ENCODE assay signal across 7 cellular contexts in genomic region chr2:85308951-85309555, GRCh38. TPM values are rescaled to one million over a fixed set of nuclear protein-coding genes. Genes with fewer than 3 reads are reported as not detected.
DNase-seq lines count a peak whose midpoint lies in the region; ATAC-seq, FAIRE-seq and TF ChIP-seq lines count a peak whose summit lies in the region.

No MANE protein-coding gene starts in this region.

- intact Hi-C loops in GM12878 (cut with micrococcal nuclease; ENCODE audit: unreplicated experiment), result no loop called here
- intact Hi-C loops in vagina (cut with DNase I), result no loop called here

- TF ChIP-seq CTCF in GM12878 (IDR thresholded peaks at IDR 0.05 in 2 of 3, conservative IDR thresholded peaks at IDR 0.05 in 1 of 3; ENCODE audit: control insufficient read depth in 2 of 3, extremely low read depth in 1 of 3, insufficient read depth in 1 of 3, low read depth in 3 of 3, low read length in 3 of 3) (no peak), lung (IDR thresholded peaks at IDR 0.05; ENCODE audit: control extremely low read depth, extremely low read depth) (no peak), vagina (IDR thresholded peaks at IDR 0.05) (no peak)

- POLR2A ChIA-PET in GM12878 (lab: Charles Lee), result interaction anchor here (0.8 kb wide), 1 partner anchor 13 kb away, joined by 3 read pairs; no protein-coding TSS in a partner anchor

- no peak overlapping the region for H3K9ac ChIP-seq in GM12878 (ENCODE audit: control insufficient read depth, insufficient read depth, low read length)

- no peaks in the 10 kb centered on the region for H4K20me1 ChIP-seq in GM12878 (ENCODE audit: control insufficient read depth, insufficient read depth)

- no peak overlapping the region; the same call in 1 of the 2 replicates for H2AFZ ChIP-seq in GM12878 (ENCODE audit: control insufficient read depth, low read depth, low read length)

- no peaks in the 10 kb centered on the region; a peak in 1 of 4 replicates for H3K36me3 ChIP-seq in GM12878 (ENCODE audit: control insufficient read depth in 2 of 2, insufficient read depth in 2 of 2, low read length in 1 of 2)
- peaks cover 0 to 16% of the 10 kb centered on the region in 2 donors for H3K36me3 ChIP-seq in lung (ENCODE audit: control insufficient read depth in 2 of 2, insufficient read depth in 2 of 2, low read length in 2 of 2)
- H3K36me3 ChIP-seq in vagina, result peaks cover 0 to 32% of the 10 kb centered on the region in 2 donors

- no peak for FAIRE-seq in GM12878 (lab: Jason Lieb, UNC)

- no peak for TF ChIP-seq EP300 in GM12878 (IDR thresholded peaks at IDR 0.05; ENCODE audit: borderline replicate concordance in 1 of 2, control insufficient read depth in 1 of 2, low read depth in 2 of 2, low read length in 2 of 2)

- SMC1A ChIA-PET in GM12878 (lab: Charles Lee; ENCODE audit: uncharacterized antibody, unreplicated experiment), result interaction anchor here (1.3 to 1.7 kb wide), 2 partner anchors 11 to 17 kb away, joined by 3 to 6 read pairs; no protein-coding TSS in a partner anchor

- DNase-seq in ELR (ENCODE audit: low read depth), result peak; percentile 59
- peak; percentile 56 for DNase-seq in NCI-H1694 treated with DMSO at 0.1 percent for 48 hours (lab: John Stamatoyannopoulos, UW)
- no peak for DNase-seq in GM12878 (ENCODE audit: low read depth, low spot score)
- DNase-seq in lung (ENCODE audit: low spot score), result peak; percentile 53
- no peak for DNase-seq in vagina (ENCODE audit: extremely low spot score in 2 of 2)
- no peak for DNase-seq in stimulated activated CD4-positive, alpha-beta T cell treated with anti-CD3 and anti-CD28 coated beads, Interleukin-2, amount 100 ng/mL, for 48 hours

- CTCF ChIA-PET in GM12878 (lab: Yijun Ruan, JAX), result interaction anchor here (0.8 to 3.2 kb wide), 3 partner anchors 9 to 42 kb away, joined by 3 to 27 read pairs (median 4); no protein-coding TSS in a partner anchor

- H3K4me3 ChIP-seq in GM12878 (no peak overlapping the region), lung (no peak overlapping the region), vagina (no peak overlapping the region)

- TF ChIP-seq RAD21 in GM12878 (IDR thresholded peaks at IDR 0.05; ENCODE audit: insufficient read depth, low read depth, low read length), result no peak

- H3K4me1 ChIP-seq in GM12878 (ENCODE audit: control insufficient read depth, insufficient read depth, low read length) (peaks cover 19% of the 10 kb centered on the region), lung (ENCODE audit: control insufficient read depth in 2 of 2, insufficient read depth in 2 of 2, low read length in 2 of 2) (peaks cover 0 to 7% of the 10 kb centered on the region in 2 donors), vagina (peaks cover 23% of the 10 kb centered on the region)

- H3K79me2 ChIP-seq in GM12878 (ENCODE audit: control insufficient read depth, insufficient read depth, low read length), result no peaks in the 10 kb centered on the region

- TF ChIP-seq POLR2A in GM12878 (IDR thresholded peaks at IDR 0.05; ENCODE audit: low read depth, low read length) (no peak; the same call in 1 of the 2 replicates), vagina (IDR thresholded peaks at IDR 0.05) (no peak)

- H3K4me2 ChIP-seq in GM12878 (ENCODE audit: control insufficient read depth, insufficient read depth), result 0 out of 2 replicates have a peak overlapping the region, but pooled peaks have one; percentile 9

- RAD21 ChIA-PET in GM12878 (lab: Charles Lee; ENCODE audit: unreplicated experiment), result interaction anchor here (2.3 kb wide), 1 partner anchor 9 kb away, joined by 7 read pairs; no protein-coding TSS in a partner anchor

- in situ Hi-C loops in GM12878 (cut with MboI), result no loop called here

- H3K27ac ChIP-seq in GM12878 (ENCODE audit: control insufficient read depth, insufficient read depth) (no peak overlapping the region), lung (ENCODE audit: low read depth in 1 of 2, low read length in 1 of 2) (peak overlapping the region in 1 of 2 donors; percentile 15), vagina (peak overlapping the region; percentile 58)

- WGBS in GM12878 (ENCODE audit: insufficient coverage, insufficient replicate concordance, low lambda C conversion rate, missing lambda C conversion rate), result 31% methylated on average over 11 of the region's 14 CpGs
- 37 to 40% methylated on average over 13 to 14 of the region's 14 CpGs for WGBS in lung, 2 donors

- H3K27me3 ChIP-seq in GM12878 (replicated peaks in 1 of 2; ENCODE audit: control insufficient read depth in 2 of 2, insufficient read depth in 2 of 2, low read length in 1 of 2) (no peaks in the 10 kb centered on the region), lung (ENCODE audit: control insufficient read depth, insufficient read depth) (no peaks in the 10 kb centered on the region), vagina (no peaks in the 10 kb centered on the region)

- ATAC-seq in GM12878, result peak; percentile 54
- ATAC-seq in lung (ENCODE audit: insufficient read depth, low FRiP score), result no peak
- ATAC-seq in GM18870 (IDR thresholded peaks at IDR 0.05; ENCODE audit: unreplicated experiment), result no peak

- no TSS peak for BruUV-seq in GM12878 (replicated peaks; lab: Mats Ljungman, UMichigan)

- no peaks in the 10 kb centered on the region for H3K9me3 ChIP-seq in GM12878 (replicated peaks; ENCODE audit: control insufficient read depth, insufficient read depth, low read length)
- H3K9me3 ChIP-seq in lung (ENCODE audit: control insufficient read depth in 2 of 2, insufficient read depth in 1 of 2, low read length in 1 of 2), result no peaks in the 10 kb centered on the region
- no peaks in the 10 kb centered on the region for H3K9me3 ChIP-seq in vagina

TF ChIP-seq in GM12878, 131 proteins besides CTCF, POLR2A, EP300 and RAD21 (continues in another document):
- TF ChIP-seq EGR1 (IDR thresholded peaks at IDR 0.05; ENCODE audit: borderline replicate concordance in 1 of 2, low read depth in 2 of 2, low read length in 2 of 2) (no peak), MYC (IDR thresholded peaks at IDR 0.05; ENCODE audit: insufficient read depth, insufficient read length, insufficient replicate concordance, low read length, severe bottlenecking) (no peak)

RNA-seq across cellular contexts. Expression of gene TGOLN2, which starts 18.7 kb away (rescaled TPM):
- total RNA-seq in GM12878 (2013; cell fraction: nucleolus; rRNA removed), result 189 and 215 TPM in 2 replicates
- 35.2 and 37.2 TPM in 2 replicates for total RNA-seq in GM12878 (2014; rRNA removed)
- 35.3 and 36.9 TPM in 2 replicates for total RNA-seq in GM12878 (2014; rRNA removed; fragmentation: Illumina TruSeq; extraction: Trizol)
- total RNA-seq in GM12878 (2021), result 62.6 and 64.7 TPM in 2 replicates
- polyA plus RNA-seq in GM12878 (2011; ENCODE audit: low read depth), result 41.6 TPM
- 82.3 and 92.3 TPM in 2 replicates for polyA plus RNA-seq in GM12878 (2011; rRNA removed)
- 62.0 and 71.5 TPM in 2 replicates for polyA plus RNA-seq in GM12878 (2011; cell fraction: cytosol; rRNA removed)
- 56.7 and 70.6 TPM in 2 replicates for polyA plus RNA-seq in GM12878 (2011; cell fraction: nucleus; rRNA removed)
- polyA plus RNA-seq in GM12878 (2012), result 51.4 and 53.8 TPM in 2 replicates
- polyA plus RNA-seq in GM12878 (2014; fragmentation: Illumina TruSeq; extraction: Trizol), result 75.7 and 79.2 TPM in 2 replicates
- polyA plus RNA-seq in GM12878 (2014; fragmentation: Nextera tagmentation; extraction: Ambion mirVana), result 10 to 100 TPM; 13.8 to 21.6 TPM
- 61.9 and 64.4 TPM in 2 replicates for polyA plus RNA-seq in GM12878 (2014; rRNA removed)
- 10 to 100 TPM; 48.1 to 50.7 TPM for polyA plus RNA-seq in GM12878 (2016; fragmentation: Nextera tagmentation; extraction: Ambion mirVana)
- polyA minus RNA-seq in GM12878 (2011; rRNA and poly(A)+ RNA removed), result 59.0 and 63.1 TPM in 2 replicates
- polyA minus RNA-seq in GM12878 (2011; cell fraction: cytosol; rRNA and poly(A)+ RNA removed), result 19.8 and 21.1 TPM in 2 replicates
- 32.6 and 51.3 TPM in 2 replicates for polyA minus RNA-seq in GM12878 (2011; cell fraction: nucleus; rRNA and poly(A)+ RNA removed)
- total RNA-seq in lung, result 100 to 1,000 TPM in 1 of 2 donors, 10 to 100 TPM in 1; 81.7 to 145 TPM
- polyA plus RNA-seq in lung, result 10 to 100 TPM; 24.6 to 83.4 TPM
- 96.0 TPM for total RNA-seq in vagina

RNA-seq across cellular contexts. Expression of gene RETSAT, which starts 45.3 kb away (rescaled TPM):
- 40.3 and 42.7 TPM in 2 replicates for total RNA-seq in GM12878 (2013; cell fraction: nucleolus; rRNA removed)
- 26.5 and 27.6 TPM in 2 replicates for total RNA-seq in GM12878 (2014; rRNA removed)
- 22.5 and 22.8 TPM in 2 replicates for total RNA-seq in GM12878 (2014; rRNA removed; fragmentation: Illumina TruSeq; extraction: Trizol)
- total RNA-seq in GM12878 (2021), result 23.6 and 26.2 TPM in 2 replicates
- polyA plus RNA-seq in GM12878 (2011; ENCODE audit: low read depth), result 11.1 TPM
- 19.2 and 25.1 TPM in 2 replicates for polyA plus RNA-seq in GM12878 (2011; rRNA removed)
- 27.2 and 28.2 TPM in 2 replicates for polyA plus RNA-seq in GM12878 (2011; cell fraction: cytosol; rRNA removed)
- polyA plus RNA-seq in GM12878 (2011; cell fraction: nucleus; rRNA removed), result 44.6 and 50.4 TPM in 2 replicates
- 14.9 and 16.3 TPM in 2 replicates for polyA plus RNA-seq in GM12878 (2012)
- 20.4 and 28.8 TPM in 2 replicates for polyA plus RNA-seq in GM12878 (2014; fragmentation: Illumina TruSeq; extraction: Trizol)
- polyA plus RNA-seq in GM12878 (2014; fragmentation: Nextera tagmentation; extraction: Ambion mirVana), result 1 to 10 TPM; 3.3 to 4.4 TPM
- polyA plus RNA-seq in GM12878 (2014; rRNA removed), result 21.3 and 21.6 TPM in 2 replicates
- polyA plus RNA-seq in GM12878 (2016; fragmentation: Nextera tagmentation; extraction: Ambion mirVana), result 10 to 100 TPM; 12.8 to 15.2 TPM
- polyA minus RNA-seq in GM12878 (2011; rRNA and poly(A)+ RNA removed), result 27.0 and 35.1 TPM in 2 replicates
- polyA minus RNA-seq in GM12878 (2011; cell fraction: cytosol; rRNA and poly(A)+ RNA removed), result 15.8 and 18.2 TPM in 2 replicates
- 15.7 and 18.8 TPM in 2 replicates for polyA minus RNA-seq in GM12878 (2011; cell fraction: nucleus; rRNA and poly(A)+ RNA removed)
- 10 to 100 TPM; 19.6 to 55.4 TPM for total RNA-seq in lung
- 10 to 100 TPM; 24.6 to 25.1 TPM for polyA plus RNA-seq in lung
- 62.1 TPM for total RNA-seq in vagina

RNA-seq across cellular contexts. Expression of gene ELMOD3, which starts 45.5 kb away (rescaled TPM):
- total RNA-seq in GM12878 (2013; cell fraction: nucleolus; rRNA removed), result 35.5 and 42.9 TPM in 2 replicates
- total RNA-seq in GM12878 (2014; rRNA removed) (11.0 and 14.6 TPM in 2 replicates), GM12878 (2014; rRNA removed; fragmentation: Illumina TruSeq; extraction: Trizol) (10.0 and 10.4 TPM in 2 replicates), GM12878 (2021) (10.1 and 11.2 TPM in 2 replicates), lung (10 to 100 TPM; 14.4 to 26.5 TPM), vagina (44.7 TPM)
- 5.8 TPM for polyA plus RNA-seq in GM12878 (2011; ENCODE audit: low read depth)
- polyA plus RNA-seq in GM12878 (2011; rRNA removed) (19.0 and 19.1 TPM in 2 replicates), GM12878 (2014; fragmentation: Illumina TruSeq; extraction: Trizol) (13.5 and 14.0 TPM in 2 replicates), GM12878 (2014; fragmentation: Nextera tagmentation; extraction: Ambion mirVana) (1 to 10 TPM; 1.2 to 2.7 TPM), GM12878 (2014; rRNA removed) (12.9 and 18.8 TPM in 2 replicates), GM12878 (2016; fragmentation: Nextera tagmentation; extraction: Ambion mirVana) (10 to 100 TPM; 13.9 to 14.4 TPM), lung (10 to 100 TPM; 11.9 to 15.0 TPM)
- polyA plus RNA-seq in GM12878 (2011; cell fraction: cytosol; rRNA removed), result 18.8 and 22.2 TPM in 2 replicates
- 48.1 and 49.9 TPM in 2 replicates for polyA plus RNA-seq in GM12878 (2011; cell fraction: nucleus; rRNA removed)
- 7.7 and 9.1 TPM in 2 replicates for polyA plus RNA-seq in GM12878 (2012)
- 14.6 and 23.0 TPM in 2 replicates for polyA minus RNA-seq in GM12878 (2011; rRNA and poly(A)+ RNA removed)
- polyA minus RNA-seq in GM12878 (2011; cell fraction: cytosol; rRNA and poly(A)+ RNA removed), result 3.0 and 3.7 TPM in 2 replicates
- 13.4 and 18.3 TPM in 2 replicates for polyA minus RNA-seq in GM12878 (2011; cell fraction: nucleus; rRNA and poly(A)+ RNA removed)

Comparison
In these comparisons a context has a peak if more than half of its experiments do, and no peak if none do; other contexts are left out.
1. DNase-seq: peak in ELR (single experiment), NCI-H1694 treated with DMSO at 0.1 percent for 48 hours (single experiment) and lung (single experiment); none in GM12878 (single experiment), vagina (0 of 2) and stimulated activated CD4-positive, alpha-beta T cell treated with anti-CD3 and anti-CD28 coated beads, Interleukin-2, amount 100 ng/mL, for 48 hours (0 of 2).